In the genomic region with DNA sequence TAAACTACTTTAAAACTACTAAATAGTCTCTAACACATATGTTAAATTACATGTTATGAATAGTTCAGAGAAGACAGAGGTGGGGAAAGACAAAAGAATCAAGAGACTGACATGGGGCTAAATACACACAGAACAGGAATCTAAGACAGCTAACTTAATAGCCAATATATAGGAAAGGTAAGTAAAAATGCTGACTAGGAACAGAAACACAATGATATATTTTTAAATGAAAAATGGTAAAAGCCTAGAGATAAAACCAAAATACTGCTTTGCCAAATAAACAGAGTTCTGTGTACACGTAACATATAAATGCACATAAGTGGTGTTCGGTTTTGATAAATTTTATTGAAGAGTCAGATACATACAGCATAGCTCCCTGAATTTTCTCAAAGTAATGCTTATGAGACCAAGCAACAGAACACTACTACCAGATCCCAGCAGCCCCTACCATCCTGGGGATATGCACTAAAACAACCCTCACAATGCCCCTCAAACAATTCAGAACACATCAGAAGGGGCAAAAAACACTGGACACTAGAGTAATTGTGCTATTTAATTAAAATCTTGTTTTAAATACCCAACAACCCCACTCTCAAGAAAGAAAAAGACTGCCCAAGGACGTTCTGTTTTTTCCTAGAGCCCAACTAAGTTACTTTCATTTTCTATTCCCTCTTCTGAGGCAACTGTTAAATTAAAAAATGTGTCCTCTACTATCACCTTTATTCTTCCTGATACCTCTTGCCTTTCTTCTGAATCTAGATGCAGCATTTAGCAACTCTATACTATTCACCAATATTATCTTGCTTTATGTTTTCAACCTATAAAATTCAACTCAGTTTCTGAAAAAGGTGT, we compare ENCODE assay signal across 8 cellular contexts.
DNase-seq lines count a peak whose midpoint lies in the region; ATAC-seq lines count a peak whose summit lies in the region.

No MANE protein-coding gene starts in this region.

- peaks cover 34 to 68% (median 54%) of the 10 kb centered on the region in 4 donors for H3K4me1 Mint-ChIP-seq in CD4-positive, CD25-positive, alpha-beta regulatory T cell
- peaks cover 41 to 49% of the 10 kb centered on the region in 2 donors for H3K4me1 Mint-ChIP-seq in natural killer cell treated with Interleukin-12 subunit alpha and Interleukin-12 subunit beta and Interleukin-15 and Interleukin-18, amount 100 ng/mL, for 72 hours (ENCODE audit: low read depth in 2 of 2)

- DNase-seq in CD4-positive, CD25-positive, alpha-beta regulatory T cell, result peak in 2 of 3 donors; percentile 21 to 62
- peak; percentile 38 for DNase-seq in NAMALWA (ENCODE audit: low spot score)
- peak; percentile 29 for DNase-seq in dermis blood vessel endothelial cell
- no peak for DNase-seq in natural killer cell treated with Interleukin-12 subunit alpha and Interleukin-12 subunit beta and Interleukin-15 and Interleukin-18, amount 100 ng/mL, for 72 hours (ENCODE audit: low spot score)
- DNase-seq in NCI-H226, result no peak
- no peak for DNase-seq in DMS53 (lab: John Stamatoyannopoulos, UW)
- no peak for DNase-seq in HT-29 (ENCODE audit: low spot score)

- H3K9me3 ChIP-seq in CD4-positive, CD25-positive, alpha-beta regulatory T cell (ENCODE audit: control insufficient read depth in 2 of 2, low read length in 2 of 2), result no peaks in the 10 kb centered on the region

- H3K4me1 ChIP-seq in CD4-positive, CD25-positive, alpha-beta regulatory T cell (ENCODE audit: control insufficient read depth, insufficient read depth, low read length, poor library complexity, severe bottlenecking), result peaks cover 28% of the 10 kb centered on the region

- peak overlapping the region; percentile 97 to 99 (median 97) for H3K27ac Mint-ChIP-seq in CD4-positive, CD25-positive, alpha-beta regulatory T cell
- H3K27ac Mint-ChIP-seq in natural killer cell treated with Interleukin-12 subunit alpha and Interleukin-12 subunit beta and Interleukin-15 and Interleukin-18, amount 100 ng/mL, for 72 hours, result peak overlapping the region; percentile 93 to 98

- ATAC-seq in CD4-positive, CD25-positive, alpha-beta regulatory T cell (ENCODE audit: low read depth in 2 of 2), result peak; percentile 57 to 61
- peak; percentile 61 to 65 for ATAC-seq in natural killer cell treated with Interleukin-12 subunit alpha and Interleukin-12 subunit beta and Interleukin-15 and Interleukin-18, amount 100 ng/mL, for 72 hours
- no peak for ATAC-seq in GM19328 (IDR thresholded peaks at IDR 0.05; ENCODE audit: unreplicated experiment)

- H3K27ac ChIP-seq in CD4-positive, CD25-positive, alpha-beta regulatory T cell (ENCODE audit: insufficient read depth, low read length, poor library complexity, severe bottlenecking), result peak overlapping the region; percentile 86

- H3K4me3 ChIP-seq in CD4-positive, CD25-positive, alpha-beta regulatory T cell (ENCODE audit: low read depth, low read length), result peak overlapping the region; percentile 82

- H3K36me3 ChIP-seq in CD4-positive, CD25-positive, alpha-beta regulatory T cell (ENCODE audit: control insufficient read depth, insufficient read depth, low read length), result peaks cover 19% of the 10 kb centered on the region

- H3K9me3 Mint-ChIP-seq in CD4-positive, CD25-positive, alpha-beta regulatory T cell, result no peaks in the 10 kb centered on the region
- H3K9me3 Mint-ChIP-seq in natural killer cell treated with Interleukin-12 subunit alpha and Interleukin-12 subunit beta and Interleukin-15 and Interleukin-18, amount 100 ng/mL, for 72 hours, result peaks cover 2% of the 10 kb centered on the region

- no peaks in the 10 kb centered on the region for H3K27me3 ChIP-seq in CD4-positive, CD25-positive, alpha-beta regulatory T cell (ENCODE audit: control insufficient read depth, insufficient read depth, low read length)

- peaks cover 49% of the 10 kb centered on the region for H3K36me3 Mint-ChIP-seq in CD4-positive, CD25-positive, alpha-beta regulatory T cell
- peaks cover 22% of the 10 kb centered on the region for H3K36me3 Mint-ChIP-seq in natural killer cell treated with Interleukin-12 subunit alpha and Interleukin-12 subunit beta and Interleukin-15 and Interleukin-18, amount 100 ng/mL, for 72 hours

- no peaks in the 10 kb centered on the region for H3K27me3 Mint-ChIP-seq in CD4-positive, CD25-positive, alpha-beta regulatory T cell
- no peaks in the 10 kb centered on the region for H3K27me3 Mint-ChIP-seq in natural killer cell treated with Interleukin-12 subunit alpha and Interleukin-12 subunit beta and Interleukin-15 and Interleukin-18, amount 100 ng/mL, for 72 hours

- peak overlapping the region; percentile 56 to 92 (median 82) for H3K4me3 Mint-ChIP-seq in CD4-positive, CD25-positive, alpha-beta regulatory T cell
- H3K4me3 Mint-ChIP-seq in natural killer cell treated with Interleukin-12 subunit alpha and Interleukin-12 subunit beta and Interleukin-15 and Interleukin-18, amount 100 ng/mL, for 72 hours, result peak overlapping the region; percentile 72

Comparison
In these comparisons a context has a peak if more than half of its experiments do, and no peak if none do; other contexts are left out.
1. DNase-seq: peak in CD4-positive, CD25-positive, alpha-beta regulatory T cell (2 of 3), NAMALWA (single experiment) and dermis blood vessel endothelial cell (single experiment); none in natural killer cell treated with Interleukin-12 subunit alpha and Interleukin-12 subunit beta and Interleukin-15 and Interleukin-18, amount 100 ng/mL, for 72 hours (single experiment), NCI-H226 (single experiment), DMS53 (single experiment) and HT-29 (single experiment).